ENCODE assay signal across 20 cellular contexts in the genomic region with DNA sequence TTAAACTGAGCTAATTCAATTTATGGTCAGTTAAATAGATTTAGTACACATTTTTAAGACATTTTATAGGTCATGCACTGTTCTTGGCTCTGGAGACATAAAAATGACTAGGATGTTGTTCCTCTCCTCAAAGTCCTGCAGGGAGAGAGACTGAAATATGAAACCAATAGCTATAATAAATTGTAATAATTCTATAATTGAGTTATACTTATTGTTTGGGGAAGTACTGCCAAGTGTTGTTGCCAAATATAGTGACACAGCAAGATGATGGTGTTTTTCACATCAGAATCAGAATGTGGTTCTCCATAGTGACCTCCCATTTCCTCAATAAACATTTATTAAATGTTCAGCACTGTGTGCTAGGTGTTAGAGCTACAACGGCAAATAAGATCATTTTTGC.
"Had no signal": no experiment of that assay in that cellular context is flagged by ENCODE, and none has a peak within 500 bp of the region (broad histone marks: within the 10 kb centered on the region; RNA-seq: fewer than 3 reads in every experiment).

No MANE protein-coding gene starts in this region.

- DNase-seq: activated CD4-positive, alpha-beta T cell treated with anti-CD3 and anti-CD28 coated beads, Interleukin-2, amount 10 ng/mL, durations not matched to agents 24 days and 14 days; activated CD8-positive, alpha-beta T cell treated with anti-CD3 and anti-CD28 coated beads, Interleukin-2, amount 10 ng/mL, durations not matched to agents 7 days and 5 days; activated naive CD4-positive, alpha-beta T cell treated with Interleukin-2 at 50 U/mL for 16 hours; activated T-cell treated with anti-CD3 and anti-CD28 coated beads, Interleukin-2, amount 50 U/mL, for 24 hours; cerebellar nuclear complex; effector CD8-positive, alpha-beta T cell; esophagus squamous epithelium; foreskin melanocyte; glutamatergic neuron; hypothalamus; retina; stimulated activated CD4-positive, alpha-beta T cell treated with anti-CD3 and anti-CD28 coated beads, Interleukin-2, amount 100 ng/mL, for 24 hours; stimulated activated naive CD4-positive, alpha-beta T cell treated with Interleukin-2 at 50 U/mL for 16 hours; substantia nigra; SW 1271; tibial artery had no signal

- H3K27ac Mint-ChIP-seq: activated CD4-positive, alpha-beta T cell treated with anti-CD3 and anti-CD28 coated beads, Interleukin-2, amount 10 ng/mL, durations not matched to agents 24 days and 14 days; activated CD8-positive, alpha-beta T cell treated with anti-CD3 and anti-CD28 coated beads, Interleukin-2, amount 10 ng/mL, durations not matched to agents 7 days and 5 days; activated T-cell treated with anti-CD3 and anti-CD28 coated beads, Interleukin-2, amount 50 U/mL, for 24 hours; activated T-helper 2 cell treated with anti-CD3 and anti-CD28 coated beads, Interferon-gamma antibody, Interleukin-2, Interleukin-4, amounts not matched to agents 10 μg/mL and 5 μg/mL and 100 μg/mL, durations not matched to agents 14 hours and 24 hours and 36 hours; mesothelial cell of epicardium had no signal

- H3K4me1 ChIP-seq: ascending aorta, esophagus squamous epithelium, tibial artery had no signal

- H3K9me3 ChIP-seq: ascending aorta, esophagus squamous epithelium, tibial artery had no signal

- H3K36me3 ChIP-seq: ascending aorta, esophagus squamous epithelium, tibial artery had no signal

- H3K4me1 Mint-ChIP-seq: activated CD4-positive, alpha-beta T cell treated with anti-CD3 and anti-CD28 coated beads, Interleukin-2, amount 10 ng/mL, durations not matched to agents 24 days and 14 days had no signal

- H3K9me3 Mint-ChIP-seq: activated T-cell treated with anti-CD3 and anti-CD28 coated beads, Interleukin-2, amount 50 U/mL, for 24 hours; activated T-helper 2 cell treated with anti-CD3 and anti-CD28 coated beads, Interferon-gamma antibody, Interleukin-2, Interleukin-4, amounts not matched to agents 10 μg/mL and 5 μg/mL and 100 μg/mL, durations not matched to agents 14 hours and 24 hours and 36 hours; mesothelial cell of epicardium had no signal

- H3K4me3 ChIP-seq: ascending aorta, esophagus squamous epithelium, tibial artery had no signal

- H3K27me3 Mint-ChIP-seq: activated CD4-positive, alpha-beta T cell treated with anti-CD3 and anti-CD28 coated beads, Interleukin-2, amount 10 ng/mL, durations not matched to agents 24 days and 14 days; activated T-cell treated with anti-CD3 and anti-CD28 coated beads, Interleukin-2, amount 50 U/mL, for 24 hours had no signal

- H3K27ac ChIP-seq: ascending aorta, esophagus squamous epithelium, tibial artery had no signal

- H3K36me3 Mint-ChIP-seq: mesothelial cell of epicardium had no signal

- H3K27me3 ChIP-seq: ascending aorta, esophagus squamous epithelium, tibial artery had no signal

- H3K4me3 Mint-ChIP-seq: activated CD4-positive, alpha-beta T cell treated with anti-CD3 and anti-CD28 coated beads, Interleukin-2, amount 10 ng/mL, durations not matched to agents 24 days and 14 days; activated CD8-positive, alpha-beta T cell treated with anti-CD3 and anti-CD28 coated beads, Interleukin-2, amount 10 ng/mL, durations not matched to agents 7 days and 5 days; activated T-cell treated with anti-CD3 and anti-CD28 coated beads, Interleukin-2, amount 50 U/mL, for 24 hours; mesothelial cell of epicardium had no signal

- ATAC-seq: activated CD8-positive, alpha-beta T cell treated with anti-CD3 and anti-CD28 coated beads, Interleukin-2, amount 10 ng/mL, durations not matched to agents 7 days and 5 days; left lobe of liver had no signal
